ENCODE assay signal across 8 cellular contexts in genomic region chr1:93346472-93346991, GRCh38. TPM values are rescaled to one million over a fixed set of nuclear protein-coding genes. Genes with fewer than 3 reads are reported as not detected.
DNase-seq lines count a peak whose midpoint lies in the region; ATAC-seq, FAIRE-seq and TF ChIP-seq lines count a peak whose summit lies in the region.

No MANE protein-coding gene starts in this region.

- H3K4me1 ChIP-seq in ACC112 (ENCODE audit: control insufficient read depth, insufficient read depth, low read length, unreplicated experiment) (peaks cover 8% of the 10 kb centered on the region), neural progenitor cell (peaks cover 22% of the 10 kb centered on the region)

- H3K4me3 Mint-ChIP-seq in neural progenitor cell: peak overlapping the region; percentile 95

- H4K20me1 ChIP-seq in neural progenitor cell (ENCODE audit: low read depth): peaks cover 40% of the 10 kb centered on the region

- no peaks in the 10 kb centered on the region for H3K9me3 ChIP-seq in neural progenitor cell (ENCODE audit: low read depth)

- no peak for TF ChIP-seq CTCF in neural progenitor cell (IDR thresholded peaks at IDR 0.05)

- H3K36me3 Mint-ChIP-seq in neural progenitor cell: peaks cover 4% of the 10 kb centered on the region

- peak overlapping the region; percentile 98 for H3K27ac Mint-ChIP-seq in neural progenitor cell

- H3K36me3 ChIP-seq in ACC112 (ENCODE audit: insufficient read depth, low read length) (no peaks in the 10 kb centered on the region), neural progenitor cell (no peaks in the 10 kb centered on the region)

- peak overlapping the region; percentile 76 for H2AFZ ChIP-seq in ACC112 (ENCODE audit: low read length, unreplicated experiment)
- H2AFZ ChIP-seq in neural progenitor cell (replicated peaks): peak overlapping the region; percentile 92

- peak overlapping the region; percentile 90 for H3K4me2 ChIP-seq in neural progenitor cell

- H3K27me3 ChIP-seq in ACC112 (ENCODE audit: insufficient read depth, low read length) (no peaks in the 10 kb centered on the region), neural progenitor cell (no peaks in the 10 kb centered on the region)

- H3K4me3 ChIP-seq in ACC112 (ENCODE audit: low read depth, low read length) (peak overlapping the region; percentile 97), neural progenitor cell (peak overlapping the region; percentile 72)

- H3K27ac ChIP-seq in ACC112 (ENCODE audit: low read depth, low read length) (peak overlapping the region; percentile 91), neural progenitor cell (peak overlapping the region; percentile 97)

- peaks cover 28% of the 10 kb centered on the region for H3F3A ChIP-seq in neural progenitor cell (ENCODE audit: low read depth)

- peak; percentile 43 for FAIRE-seq in GM12891 (lab: Jason Lieb, UNC)

- peaks cover 26% of the 10 kb centered on the region for H3K4me1 Mint-ChIP-seq in neural progenitor cell

- ATAC-seq in HG02852 (IDR thresholded peaks at IDR 0.05; ENCODE audit: unreplicated experiment): peak; percentile 32

- peaks cover 66% of the 10 kb centered on the region for H3K79me2 ChIP-seq in ACC112 (ENCODE audit: control insufficient read depth, insufficient read depth, low read length, unreplicated experiment)
- peaks cover 80% of the 10 kb centered on the region for H3K79me2 ChIP-seq in neural progenitor cell (ENCODE audit: low read depth)

- no peaks in the 10 kb centered on the region for H3K9me3 Mint-ChIP-seq in neural progenitor cell

- peak overlapping the region; percentile 88 for H3K9ac ChIP-seq in neural progenitor cell

- no peak for TF ChIP-seq POLR2A in GM12891 (IDR thresholded peaks at IDR 0.05; ENCODE audit: low read depth, low read length)

- peaks cover 2% of the 10 kb centered on the region for H3K27me3 Mint-ChIP-seq in neural progenitor cell (ENCODE audit: insufficient read depth, low read depth)

- DNase-seq in GM12891 (ENCODE audit: insufficient read length, low spot score) (no peak), NCI-H446 treated with DMSO at 0.1 percent for 48 hours (lab: John Stamatoyannopoulos, UW) (peak; percentile 8), fibroblast of peridontal ligament (ENCODE audit: extremely low read depth) (peak; percentile 22), neural progenitor cell (ENCODE audit: low spot score) (peak; percentile 50), NCI-H1694 (lab: John Stamatoyannopoulos, UW) (no peak)
- peak; percentile 53 to 56 for DNase-seq in activated T-cell treated with anti-CD3 and anti-CD28 coated beads, Interleukin-2, amount 50 U/mL, for 48 hours

TF ChIP-seq in GM12891, 5 proteins besides CTCF, POLR2A, EP300 and RAD21:
- TF ChIP-seq TAF1 (IDR thresholded peaks at IDR 0.05; ENCODE audit: low read depth, low read length) (no peak), POLR2AphosphoS5 (IDR thresholded peaks at IDR 0.05; ENCODE audit: low read depth, low read length) (no peak), SPI1 (IDR thresholded peaks at IDR 0.05; ENCODE audit: low read depth, low read length) (no peak), PAX5 (IDR thresholded peaks at IDR 0.05; ENCODE audit: insufficient read depth, low read length, severe bottlenecking) (no peak), POU2F2 (IDR thresholded peaks at IDR 0.05; ENCODE audit: low read depth, low read length) (no peak)

RNA-seq across cellular contexts. Expression of gene DR1, which starts 0.8 kb away (rescaled TPM):
- polyA plus RNA-seq in GM12891 (2012; ENCODE audit: low read depth, missing spikeins): 28.8 TPM
- total RNA-seq in neural progenitor cell (ENCODE audit: low replicate concordance): 55.3 and 78.3 TPM in 2 replicates

Comparison
In these comparisons a context has a peak if more than half of its experiments do, and no peak if none do; other contexts are left out.
1. DNase-seq: peak in NCI-H446 treated with DMSO at 0.1 percent for 48 hours (single experiment), activated T-cell treated with anti-CD3 and anti-CD28 coated beads, Interleukin-2, amount 50 U/mL, for 48 hours (2 of 2), fibroblast of peridontal ligament (single experiment) and neural progenitor cell (single experiment); none in GM12891 (single experiment) and NCI-H1694 (single experiment).